Comparison of ENCODE assay signal across 2 cellular contexts in the genomic region with DNA sequence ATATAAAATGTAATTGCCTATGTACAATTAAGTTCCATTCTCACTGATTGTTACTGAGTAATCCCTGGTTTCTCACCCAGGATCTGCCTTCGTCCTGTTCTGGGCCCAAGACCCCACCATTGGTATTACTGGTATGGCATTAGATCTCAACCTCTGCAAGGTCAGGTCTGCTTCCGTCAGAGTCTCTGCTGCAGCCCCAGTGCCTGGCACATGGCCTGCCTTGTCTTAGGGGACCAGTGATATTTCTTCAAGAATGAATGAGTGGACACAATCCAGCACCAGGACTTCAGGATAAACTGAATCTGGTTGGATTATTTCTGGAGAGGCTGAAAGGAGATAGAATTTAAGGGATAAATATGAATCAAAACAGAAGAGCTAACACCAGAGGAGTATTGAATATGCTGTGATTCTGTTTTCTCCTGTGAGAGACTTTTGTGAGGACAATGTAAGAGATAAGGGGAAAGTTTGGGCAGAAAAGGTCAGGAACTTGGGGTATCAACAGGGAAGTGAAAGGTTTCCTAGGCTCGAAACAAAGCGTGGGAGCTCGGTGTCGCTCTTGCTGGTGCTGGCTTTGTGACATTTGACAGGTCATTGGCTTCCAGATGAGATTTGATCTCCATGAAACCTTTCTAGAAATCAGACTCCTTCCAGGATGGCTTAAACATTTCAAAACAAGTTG.
TF ChIP-seq lines count a peak whose summit lies in the region.

No MANE protein-coding gene starts in this region.

TF ChIP-seq in liver, 16 proteins besides CTCF, POLR2A, EP300 and RAD21:
- TF ChIP-seq, protein P1, sequence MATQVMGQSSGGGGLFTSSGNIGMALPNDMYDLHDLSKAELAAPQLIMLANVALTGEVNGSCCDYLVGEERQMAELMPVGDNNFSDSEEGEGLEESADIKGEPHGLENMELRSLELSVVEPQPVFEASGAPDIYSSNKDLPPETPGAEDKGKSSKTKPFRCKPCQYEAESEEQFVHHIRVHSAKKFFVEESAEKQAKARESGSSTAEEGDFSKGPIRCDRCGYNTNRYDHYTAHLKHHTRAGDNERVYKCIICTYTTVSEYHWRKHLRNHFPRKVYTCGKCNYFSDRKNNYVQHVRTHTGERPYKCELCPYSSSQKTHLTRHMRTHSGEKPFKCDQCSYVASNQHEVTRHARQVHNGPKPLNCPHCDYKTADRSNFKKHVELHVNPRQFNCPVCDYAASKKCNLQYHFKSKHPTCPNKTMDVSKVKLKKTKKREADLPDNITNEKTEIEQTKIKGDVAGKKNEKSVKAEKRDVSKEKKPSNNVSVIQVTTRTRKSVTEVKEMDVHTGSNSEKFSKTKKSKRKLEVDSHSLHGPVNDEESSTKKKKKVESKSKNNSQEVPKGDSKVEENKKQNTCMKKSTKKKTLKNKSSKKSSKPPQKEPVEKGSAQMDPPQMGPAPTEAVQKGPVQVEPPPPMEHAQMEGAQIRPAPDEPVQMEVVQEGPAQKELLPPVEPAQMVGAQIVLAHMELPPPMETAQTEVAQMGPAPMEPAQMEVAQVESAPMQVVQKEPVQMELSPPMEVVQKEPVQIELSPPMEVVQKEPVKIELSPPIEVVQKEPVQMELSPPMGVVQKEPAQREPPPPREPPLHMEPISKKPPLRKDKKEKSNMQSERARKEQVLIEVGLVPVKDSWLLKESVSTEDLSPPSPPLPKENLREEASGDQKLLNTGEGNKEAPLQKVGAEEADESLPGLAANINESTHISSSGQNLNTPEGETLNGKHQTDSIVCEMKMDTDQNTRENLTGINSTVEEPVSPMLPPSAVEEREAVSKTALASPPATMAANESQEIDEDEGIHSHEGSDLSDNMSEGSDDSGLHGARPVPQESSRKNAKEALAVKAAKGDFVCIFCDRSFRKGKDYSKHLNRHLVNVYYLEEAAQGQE (IDR thresholded peaks at IDR 0.05), result no peak
- peak; percentile 80 for TF ChIP-seq NR2F2 (IDR thresholded peaks at IDR 0.05)

TF ChIP-seq in HepG2, 621 proteins besides CTCF, POLR2A, EP300 and RAD21:
- TF ChIP-seq ZNF343 (CRISPR knock-in tag; IDR thresholded peaks at IDR 0.05) (no peak), ZNF816 (CRISPR knock-in tag; IDR thresholded peaks at IDR 0.05; ENCODE audit: borderline replicate concordance) (no peak), RXRB (CRISPR knock-in tag; IDR thresholded peaks at IDR 0.05; ENCODE audit: borderline replicate concordance) (no peak), GPN1 (CRISPR knock-in tag; IDR thresholded peaks at IDR 0.05; ENCODE audit: borderline replicate concordance) (no peak), ADNP (CRISPR knock-in tag; IDR thresholded peaks at IDR 0.05) (no peak), SOX13 (IDR thresholded peaks at IDR 0.05) (no peak), SOX13 (CRISPR knock-in tag; conservative IDR thresholded peaks at IDR 0.05 in 1 of 2, IDR thresholded peaks at IDR 0.05 in 1 of 2) (no peak)
- TF ChIP-seq, protein P2, sequence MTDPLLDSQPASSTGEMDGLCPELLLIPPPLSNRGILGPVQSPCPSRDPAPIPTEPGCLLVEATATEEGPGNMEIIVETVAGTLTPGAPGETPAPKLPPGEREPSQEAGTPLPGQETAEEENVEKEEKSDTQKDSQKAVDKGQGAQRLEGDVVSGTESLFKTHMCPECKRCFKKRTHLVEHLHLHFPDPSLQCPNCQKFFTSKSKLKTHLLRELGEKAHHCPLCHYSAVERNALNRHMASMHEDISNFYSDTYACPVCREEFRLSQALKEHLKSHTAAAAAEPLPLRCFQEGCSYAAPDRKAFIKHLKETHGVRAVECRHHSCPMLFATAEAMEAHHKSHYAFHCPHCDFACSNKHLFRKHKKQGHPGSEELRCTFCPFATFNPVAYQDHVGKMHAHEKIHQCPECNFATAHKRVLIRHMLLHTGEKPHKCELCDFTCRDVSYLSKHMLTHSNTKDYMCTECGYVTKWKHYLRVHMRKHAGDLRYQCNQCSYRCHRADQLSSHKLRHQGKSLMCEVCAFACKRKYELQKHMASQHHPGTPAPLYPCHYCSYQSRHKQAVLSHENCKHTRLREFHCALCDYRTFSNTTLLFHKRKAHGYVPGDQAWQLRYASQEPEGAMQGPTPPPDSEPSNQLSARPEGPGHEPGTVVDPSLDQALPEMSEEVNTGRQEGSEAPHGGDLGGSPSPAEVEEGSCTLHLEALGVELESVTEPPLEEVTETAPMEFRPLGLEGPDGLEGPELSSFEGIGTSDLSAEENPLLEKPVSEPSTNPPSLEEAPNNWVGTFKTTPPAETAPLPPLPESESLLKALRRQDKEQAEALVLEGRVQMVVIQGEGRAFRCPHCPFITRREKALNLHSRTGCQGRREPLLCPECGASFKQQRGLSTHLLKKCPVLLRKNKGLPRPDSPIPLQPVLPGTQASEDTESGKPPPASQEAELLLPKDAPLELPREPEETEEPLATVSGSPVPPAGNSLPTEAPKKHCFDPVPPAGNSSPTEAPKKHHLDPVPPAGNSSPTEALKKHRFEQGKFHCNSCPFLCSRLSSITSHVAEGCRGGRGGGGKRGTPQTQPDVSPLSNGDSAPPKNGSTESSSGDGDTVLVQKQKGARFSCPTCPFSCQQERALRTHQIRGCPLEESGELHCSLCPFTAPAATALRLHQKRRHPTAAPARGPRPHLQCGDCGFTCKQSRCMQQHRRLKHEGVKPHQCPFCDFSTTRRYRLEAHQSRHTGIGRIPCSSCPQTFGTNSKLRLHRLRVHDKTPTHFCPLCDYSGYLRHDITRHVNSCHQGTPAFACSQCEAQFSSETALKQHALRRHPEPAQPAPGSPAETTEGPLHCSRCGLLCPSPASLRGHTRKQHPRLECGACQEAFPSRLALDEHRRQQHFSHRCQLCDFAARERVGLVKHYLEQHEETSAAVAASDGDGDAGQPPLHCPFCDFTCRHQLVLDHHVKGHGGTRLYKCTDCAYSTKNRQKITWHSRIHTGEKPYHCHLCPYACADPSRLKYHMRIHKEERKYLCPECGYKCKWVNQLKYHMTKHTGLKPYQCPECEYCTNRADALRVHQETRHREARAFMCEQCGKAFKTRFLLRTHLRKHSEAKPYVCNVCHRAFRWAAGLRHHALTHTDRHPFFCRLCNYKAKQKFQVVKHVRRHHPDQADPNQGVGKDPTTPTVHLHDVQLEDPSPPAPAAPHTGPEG (CRISPR knock-in tag; IDR thresholded peaks at IDR 0.05), result no peak
- TF ChIP-seq, protein P3, sequence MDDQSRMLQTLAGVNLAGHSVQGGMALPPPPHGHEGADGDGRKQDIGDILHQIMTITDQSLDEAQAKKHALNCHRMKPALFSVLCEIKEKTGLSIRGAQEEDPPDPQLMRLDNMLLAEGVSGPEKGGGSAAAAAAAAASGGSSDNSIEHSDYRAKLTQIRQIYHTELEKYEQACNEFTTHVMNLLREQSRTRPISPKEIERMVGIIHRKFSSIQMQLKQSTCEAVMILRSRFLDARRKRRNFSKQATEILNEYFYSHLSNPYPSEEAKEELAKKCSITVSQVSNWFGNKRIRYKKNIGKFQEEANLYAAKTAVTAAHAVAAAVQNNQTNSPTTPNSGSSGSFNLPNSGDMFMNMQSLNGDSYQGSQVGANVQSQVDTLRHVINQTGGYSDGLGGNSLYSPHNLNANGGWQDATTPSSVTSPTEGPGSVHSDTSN (CRISPR knock-in tag; IDR thresholded peaks at IDR 0.05; ENCODE audit: borderline replicate concordance), result no peak
- TF ChIP-seq, protein P4, sequence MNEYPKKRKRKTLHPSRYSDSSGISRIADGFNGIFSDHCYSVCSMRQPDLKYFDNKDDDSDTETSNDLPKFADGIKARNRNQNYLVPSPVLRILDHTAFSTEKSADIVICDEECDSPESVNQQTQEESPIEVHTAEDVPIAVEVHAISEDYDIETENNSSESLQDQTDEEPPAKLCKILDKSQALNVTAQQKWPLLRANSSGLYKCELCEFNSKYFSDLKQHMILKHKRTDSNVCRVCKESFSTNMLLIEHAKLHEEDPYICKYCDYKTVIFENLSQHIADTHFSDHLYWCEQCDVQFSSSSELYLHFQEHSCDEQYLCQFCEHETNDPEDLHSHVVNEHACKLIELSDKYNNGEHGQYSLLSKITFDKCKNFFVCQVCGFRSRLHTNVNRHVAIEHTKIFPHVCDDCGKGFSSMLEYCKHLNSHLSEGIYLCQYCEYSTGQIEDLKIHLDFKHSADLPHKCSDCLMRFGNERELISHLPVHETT (CRISPR knock-in tag; conservative IDR thresholded peaks at IDR 0.05), result no peak
